2 cellular contexts compared by ENCODE assay signal in genomic region chr9:14312721-14313377, GRCh38.
TF ChIP-seq lines count a peak whose summit lies in the region.

No MANE protein-coding gene starts in this region.

TF ChIP-seq in IMR-90, 13 proteins besides CTCF, POLR2A, EP300 and RAD21:
- TF ChIP-seq MAFK (IDR thresholded peaks at IDR 0.05; ENCODE audit: low read depth, low read length), result no peak
- no peak for TF ChIP-seq BHLHE40 (IDR thresholded peaks at IDR 0.05; ENCODE audit: low read depth, low read length)
TF ChIP-seq in IMR-90: peak in this region for 0.

TF ChIP-seq in HepG2, 621 proteins besides CTCF, POLR2A, EP300 and RAD21 (continues in another document):
- TF ChIP-seq CENPT (CRISPR knock-in tag; IDR thresholded peaks at IDR 0.05; ENCODE audit: low read depth) (no peak), TRIM22 (IDR thresholded peaks at IDR 0.05) (no peak), NR0B2 (CRISPR knock-in tag; IDR thresholded peaks at IDR 0.05) (no peak), CREM (IDR thresholded peaks at IDR 0.05) (no peak), CREM (CRISPR knock-in tag; IDR thresholded peaks at IDR 0.05) (no peak), ZSCAN9 (CRISPR knock-in tag; IDR thresholded peaks at IDR 0.05; ENCODE audit: borderline replicate concordance) (no peak), ZNF207 (IDR thresholded peaks at IDR 0.05; ENCODE audit: borderline replicate concordance) (no peak), TEF (CRISPR knock-in tag; IDR thresholded peaks at IDR 0.05) (no peak), UBTF (CRISPR knock-in tag; IDR thresholded peaks at IDR 0.05) (peak; percentile 56; the same call in 1 of the 2 replicates), SMC3 (IDR thresholded peaks at IDR 0.05; ENCODE audit: low read length) (no peak), HOXA5 (CRISPR knock-in tag; IDR thresholded peaks at IDR 0.05) (no peak), HDAC1 (CRISPR knock-in tag; IDR thresholded peaks at IDR 0.05) (0 out of 2 replicates have a peak, but pooled peaks have one; percentile 6), ZNF687 (CRISPR knock-in tag; IDR thresholded peaks at IDR 0.05) (peak; percentile 64; the same call in 1 of the 2 replicates), HHEX (CRISPR knock-in tag; IDR thresholded peaks at IDR 0.05) (no peak), ZNF251 (CRISPR knock-in tag; IDR thresholded peaks at IDR 0.05) (no peak), ZNF546 (CRISPR knock-in tag; conservative IDR thresholded peaks at IDR 0.05) (no peak), PHF8 (CRISPR knock-in tag; IDR thresholded peaks at IDR 0.05) (0 out of 2 replicates have a peak, but pooled peaks have one; percentile 34), PBX2 (CRISPR knock-in tag; IDR thresholded peaks at IDR 0.05) (no peak), KDM1A (CRISPR knock-in tag; IDR thresholded peaks at IDR 0.05) (no peak), HNRNPLL (IDR thresholded peaks at IDR 0.05; ENCODE audit: low read depth, low read length, poor library complexity, severe bottlenecking) (peak; percentile 67), ADNP (CRISPR knock-in tag; IDR thresholded peaks at IDR 0.05) (no peak), AKNA (CRISPR knock-in tag; IDR thresholded peaks at IDR 0.05; ENCODE audit: borderline replicate concordance) (no peak), NRL (CRISPR knock-in tag; IDR thresholded peaks at IDR 0.05; ENCODE audit: borderline replicate concordance) (no peak), ZNF407 (CRISPR knock-in tag; IDR thresholded peaks at IDR 0.05; ENCODE audit: not compliant biosample characterization) (no peak), MTF1 (CRISPR knock-in tag; IDR thresholded peaks at IDR 0.05) (no peak), FOXA1 (IDR thresholded peaks at IDR 0.05) (no peak), FOXA1 (CRISPR knock-in tag; IDR thresholded peaks at IDR 0.05) (no peak), ZSCAN25 (CRISPR knock-in tag; IDR thresholded peaks at IDR 0.05) (no peak), NFYC (CRISPR knock-in tag; IDR thresholded peaks at IDR 0.05) (no peak), TCF7 (IDR thresholded peaks at IDR 0.05; ENCODE audit: low read depth) (no peak), MEIS1 (CRISPR knock-in tag; IDR thresholded peaks at IDR 0.05; ENCODE audit: borderline replicate concordance) (no peak), HMG20A (CRISPR knock-in tag; IDR thresholded peaks at IDR 0.05; ENCODE audit: borderline replicate concordance) (no peak), KMT2A (CRISPR knock-in tag; IDR thresholded peaks at IDR 0.05) (peak; percentile 68; the same call in 1 of the 2 replicates), ZNF33B (CRISPR knock-in tag; IDR thresholded peaks at IDR 0.05) (no peak), ZNF670 (CRISPR knock-in tag; IDR thresholded peaks at IDR 0.05; ENCODE audit: borderline replicate concordance) (no peak)
